In the genomic region with DNA sequence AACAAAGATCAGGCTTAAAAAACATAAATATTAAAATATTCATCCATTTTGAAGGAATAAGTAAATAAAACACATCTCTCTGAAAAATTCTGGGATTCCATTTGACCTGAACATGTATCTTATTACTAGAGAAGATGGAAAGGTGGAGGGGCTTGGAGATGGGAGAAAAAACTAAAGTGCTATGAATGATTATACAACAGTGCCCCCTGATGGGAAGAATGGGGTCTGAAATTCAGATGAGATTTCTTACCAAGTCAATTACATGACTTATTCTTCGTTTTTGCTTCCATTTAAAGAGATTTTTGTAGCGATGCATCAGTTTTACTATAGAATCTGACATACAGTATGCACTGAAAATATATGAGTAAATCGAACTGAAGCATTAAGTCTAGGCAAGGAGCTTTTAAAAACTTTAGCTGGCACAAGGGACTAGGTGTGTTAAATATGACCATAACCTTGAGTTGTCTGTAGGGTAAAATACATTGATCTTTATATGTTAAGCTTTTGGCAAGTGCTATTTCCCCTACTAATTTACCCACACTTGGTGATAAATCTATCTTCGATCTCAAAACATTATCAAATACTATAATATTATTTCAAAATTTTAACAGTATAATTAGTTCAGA, we compare ENCODE assay signal across 8 cellular contexts.
A peak's percentile ranks its signal among the peaks of the same experiment; 100 is the strongest.
DNase-seq lines count a peak whose midpoint lies in the region; ATAC-seq and TF ChIP-seq lines count a peak whose summit lies in the region.

No MANE protein-coding gene starts in this region.

- no peaks in the 10 kb centered on the region for H3K4me1 ChIP-seq in OCI-LY7 (ENCODE audit: insufficient read depth, low read length, poor library complexity, severe bottlenecking)

- H4K20me1 ChIP-seq in OCI-LY7 (ENCODE audit: insufficient read depth, low read length), result no peaks in the 10 kb centered on the region

- no peak overlapping the region for H3K27ac ChIP-seq in OCI-LY7 (ENCODE audit: low read depth, low read length, poor library complexity, severe bottlenecking)

- DNase-seq in D341Med (ENCODE audit: low spot score) (peak; percentile 37), OCI-LY7 (ENCODE audit: low spot score) (peak; percentile 10), epithelial cell of proximal tubule (ENCODE audit: low read depth) (peak; percentile 1), retinal pigment epithelial cell (ENCODE audit: low read depth) (peak; percentile 26), C1 segment of cervical spinal cord (lab: John Stamatoyannopoulos, UW) (no peak)
- no peak for DNase-seq in effector CD4-positive, alpha-beta T cell

- intact Hi-C loops in OCI-LY7 (cut with micrococcal nuclease; ENCODE audit: unreplicated experiment), result loop anchor here (5.0 kb wide), 1 partner anchor 722 kb away; no protein-coding TSS in a partner anchor

- BruUV-seq in OCI-LY7 (replicated peaks; lab: Mats Ljungman, UMichigan), result no TSS peak

- H3K36me3 ChIP-seq in OCI-LY7 (ENCODE audit: insufficient read depth, low read length), result no peaks in the 10 kb centered on the region

- ATAC-seq in HG03342 (IDR thresholded peaks at IDR 0.05; ENCODE audit: unreplicated experiment), result peak; percentile 65
- ATAC-seq in GM19463 (IDR thresholded peaks at IDR 0.05; ENCODE audit: unreplicated experiment), result no peak

- no peaks in the 10 kb centered on the region for H3K79me2 ChIP-seq in OCI-LY7 (ENCODE audit: insufficient read depth, low read depth, low read length)

- CTCF ChIA-PET in OCI-LY7 (lab: Charles Lee; ENCODE audit: unreplicated experiment), result no interaction called here

- no peaks in the 10 kb centered on the region for H3K9me3 ChIP-seq in OCI-LY7 (ENCODE audit: low read length)

- H3K9me2 ChIP-seq in OCI-LY7 (ENCODE audit: insufficient read depth, low read length), result no peaks in the 10 kb centered on the region

- POLR2A ChIA-PET in OCI-LY7 (lab: Charles Lee), result interaction anchor here (0.6 to 0.7 kb wide), 3 partner anchors 119 to 244 kb away, joined by 3 to 4 read pairs (median 3); no protein-coding TSS in a partner anchor

- H3K4me2 ChIP-seq in OCI-LY7 (ENCODE audit: low read length), result no peak overlapping the region

- no peak overlapping the region for H2AFZ ChIP-seq in OCI-LY7 (ENCODE audit: low read length)

- peak; percentile 80 for TF ChIP-seq CTCF in OCI-LY7 (conservative IDR thresholded peaks at IDR 0.05; ENCODE audit: low read length)
- TF ChIP-seq CTCF in epithelial cell of proximal tubule (conservative IDR thresholded peaks at IDR 0.05; ENCODE audit: low read depth, low read length), result peak; percentile 64
- peak; percentile 64 for TF ChIP-seq CTCF in retinal pigment epithelial cell (conservative IDR thresholded peaks at IDR 0.05; ENCODE audit: low read depth, low read length)

- H3K4me3 ChIP-seq in OCI-LY7 (ENCODE audit: low read depth, low read length, poor library complexity, severe bottlenecking) (no peak overlapping the region), epithelial cell of proximal tubule (ENCODE audit: low read depth, low read length) (no peak overlapping the region), retinal pigment epithelial cell (ENCODE audit: low read length) (no peak overlapping the region)

Comparison
In these comparisons a context has a peak if more than half of its experiments do, and no peak if none do; other contexts are left out.
1. DNase-seq: peak in D341Med (single experiment), OCI-LY7 (single experiment), epithelial cell of proximal tubule (single experiment) and retinal pigment epithelial cell (single experiment); none in effector CD4-positive, alpha-beta T cell (single experiment) and C1 segment of cervical spinal cord (0 of 14).
2. Peak in every context shown above with its lines, with median percentiles within 50 percentile points of each other: CTCF ChIP-seq.